26 cellular contexts compared by ENCODE assay signal in genomic region chr3:28595364-28595763, GRCh38.
"Had no signal": no experiment of that assay in that cellular context is flagged by ENCODE, and none has a peak within 500 bp of the region (broad histone marks: within the 10 kb centered on the region; RNA-seq: fewer than 3 reads in every experiment).

No MANE protein-coding gene starts in this region.

- DNase-seq: activated CD4-positive, alpha-beta T cell treated with anti-CD3 and anti-CD28 coated beads for 4 hours; activated CD4-positive, alpha-beta T cell treated with anti-CD3 and anti-CD28 coated beads, Interleukin-2, amount 50 U/mL, for 4 hours; activated naive CD4-positive, alpha-beta T cell; activated T-cell treated with anti-CD3 and anti-CD28 coated beads for 4 hours; activated T-cell treated with anti-CD3 and anti-CD28 coated beads, Interleukin-2, amount 50 U/mL, for 72 hours; anterior cingulate cortex; dermis blood vessel endothelial cell; effector CD4-positive, alpha-beta T cell; esophagus squamous epithelium; foreskin melanocyte; left cardiac atrium; left ventricle myocardium superior; naive thymus-derived CD4-positive, alpha-beta T cell; occipital lobe; psoas muscle; sigmoid colon; stimulated activated CD4-positive, alpha-beta T cell treated with anti-CD3 and anti-CD28 coated beads, Interleukin-1b, Interleukin-23, amount 100 ng/mL, for 48 hours; stimulated activated CD4-positive, alpha-beta T cell treated with anti-CD3 and anti-CD28 coated beads, Interleukin-4, amount 100 ng/mL, for 4 hours; stimulated activated CD8-positive, alpha-beta memory T cell treated with anti-CD3 and anti-CD28 coated beads, Interleukin-4, amount 100 ng/mL, for 48 hours; stimulated activated naive CD8-positive, alpha-beta T cell treated with anti-CD3 and anti-CD28 coated beads, Interleukin-15, amount 100 ng/mL, for 72 hours; substantia nigra had no signal

- H3K4me2 ChIP-seq: neural progenitor cell, smooth muscle cell had no signal

- H3K36me3 ChIP-seq: esophagus squamous epithelium, neural progenitor cell, sigmoid colon, vagina had no signal

- H3K9ac ChIP-seq: neural progenitor cell, parathyroid adenoma had no signal

- H3K79me2 ChIP-seq: parathyroid adenoma had no signal

- H3K4me1 ChIP-seq: esophagus squamous epithelium, neural progenitor cell, parathyroid adenoma, psoas muscle, sigmoid colon, vagina had no signal

- H3K27ac ChIP-seq: esophagus squamous epithelium, neural progenitor cell, parathyroid adenoma, psoas muscle, sigmoid colon, vagina, VCaP had no signal

- H3K27me3 ChIP-seq: esophagus squamous epithelium, neural progenitor cell, sigmoid colon, vagina had no signal

- H3K4me3 ChIP-seq: esophagus squamous epithelium, neural progenitor cell, psoas muscle, sigmoid colon, smooth muscle cell, vagina had no signal
